Comparison of ENCODE assay signal across 3 cellular contexts in the genomic region with DNA sequence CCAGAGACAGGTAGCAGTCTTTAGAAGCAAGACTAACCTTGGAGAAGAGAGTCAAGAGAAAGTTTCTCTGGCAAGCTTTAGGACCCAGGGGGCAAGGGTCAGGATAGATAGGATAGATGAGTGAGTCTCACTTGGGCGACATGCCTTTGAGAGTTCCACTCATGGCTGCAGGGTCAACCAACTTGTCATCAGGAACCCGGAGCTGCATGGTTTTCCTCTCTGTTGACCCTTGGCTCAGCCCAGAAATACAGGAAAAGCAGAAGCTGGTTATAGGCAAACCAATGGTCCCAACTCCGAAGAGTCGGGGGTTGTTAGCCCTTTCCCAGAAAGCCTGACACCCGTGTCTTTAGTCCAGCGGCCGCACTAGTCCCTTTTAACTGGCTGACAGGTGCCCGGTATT. TPM values are rescaled to one million over a fixed set of nuclear protein-coding genes. Genes with fewer than 3 reads are reported as not detected.
"Had no signal": no experiment of that assay in that cellular context is flagged by ENCODE, and none has a peak within 500 bp of the region (broad histone marks: within the 10 kb centered on the region; RNA-seq: fewer than 3 reads in every experiment).

No MANE protein-coding gene starts in this region.

RNA-seq across cellular contexts. Expression of gene AKR1C2, which starts 55.6 kb away (rescaled TPM):
- total RNA-seq: naive thymus-derived CD8-positive, alpha-beta T cell; natural killer cell; natural killer cell treated with Interleukin-12 subunit alpha and Interleukin-12 subunit beta and Interleukin-15 and Interleukin-18, amount 100 ng/mL, for 72 hours had no signal
